26 cellular contexts compared by ENCODE assay signal in genomic region chr1:84919461-84919970, GRCh38. TPM values are rescaled to one million over a fixed set of nuclear protein-coding genes. Genes with fewer than 3 reads are reported as not detected.
"Had no signal": no experiment of that assay in that cellular context is flagged by ENCODE, and none has a peak within 500 bp of the region (broad histone marks: within the 10 kb centered on the region; RNA-seq: fewer than 3 reads in every experiment).

No MANE protein-coding gene starts in this region.

- H3K36me3 ChIP-seq: gastrocnemius medialis, left ventricle myocardium inferior, ovary, prostate gland, sigmoid colon, tibial nerve had no signal

- H3K4me1 ChIP-seq: gastrocnemius medialis, left ventricle myocardium inferior, prostate gland, sigmoid colon, tibial nerve had no signal

- H3K9me3 ChIP-seq: gastrocnemius medialis, left ventricle myocardium inferior, ovary, prostate gland, sigmoid colon, SK-N-SH, tibial nerve had no signal

- H3K4me3 ChIP-seq: gastrocnemius medialis, left ventricle myocardium inferior, ovary, prostate gland, sigmoid colon, tibial nerve had no signal

- H3K27ac Mint-ChIP-seq: activated naive CD8-positive, alpha-beta T cell; immature natural killer cell; stimulated activated naive B cell treated with anti-CD40 and anti-IgM and Interleukin-4, amounts not matched to agents 10 μg/mL and 1 μg/mL and 100 μg/mL, for 72 hours; T-helper 17 cell; WTC11 had no signal

- H3K4me1 Mint-ChIP-seq: immature natural killer cell, nephron, WTC11 had no signal

- H3K4me3 Mint-ChIP-seq: activated naive CD8-positive, alpha-beta T cell; immature natural killer cell; nephron; stimulated activated naive B cell treated with anti-CD40 and anti-IgM and Interleukin-4, amounts not matched to agents 10 μg/mL and 1 μg/mL and 100 μg/mL, for 72 hours; T-helper 17 cell; WTC11 had no signal

- DNase-seq: activated CD4-positive, alpha-beta T cell treated with anti-CD3 and anti-CD28 coated beads, Interleukin-2, amount 50 U/mL, for 1 hour; activated CD8-positive, alpha-beta memory T cell treated with anti-CD3 and anti-CD28 coated beads for 24 hours; activated effector memory CD4-positive, alpha-beta T cell treated with Interleukin-2 at 50 U/mL for 16 hours; activated naive CD4-positive, alpha-beta T cell treated with Interleukin-2 at 50 U/mL for 16 hours; anterior cingulate cortex; dermis blood vessel endothelial cell; effector CD4-positive, alpha-beta T cell; gastrocnemius medialis; immature natural killer cell; kidney; left ventricle myocardium inferior; ovary; sigmoid colon; small intestine; stimulated activated CD4-positive, alpha-beta T cell treated with anti-CD3 and anti-CD28 coated beads, Interleukin-1b, Interleukin-23, amount 100 ng/mL, for 48 hours; stimulated activated CD4-positive, alpha-beta T cell treated with anti-CD3 and anti-CD28 coated beads, Interleukin-4, amount 100 ng/mL, for 4 hours; stimulated activated naive B cell treated with anti-CD40 and anti-IgM and Interleukin-4, amounts not matched to agents 10 μg/mL and 1 μg/mL and 100 μg/mL, for 72 hours; T-helper 17 cell had no signal

- ATAC-seq: gastrocnemius medialis; stimulated activated naive B cell treated with anti-CD40 and anti-IgM and Interleukin-4, amounts not matched to agents 10 μg/mL and 1 μg/mL and 100 μg/mL, for 72 hours; T-helper 17 cell; WTC11 had no signal

- H3K9me3 Mint-ChIP-seq: immature natural killer cell; nephron; stimulated activated naive B cell treated with anti-CD40 and anti-IgM and Interleukin-4, amounts not matched to agents 10 μg/mL and 1 μg/mL and 100 μg/mL, for 72 hours; WTC11 had no signal

- H3K36me3 Mint-ChIP-seq: activated naive CD8-positive, alpha-beta T cell; immature natural killer cell; WTC11 had no signal

- H3K27me3 Mint-ChIP-seq: activated naive CD8-positive, alpha-beta T cell had no signal

RNA-seq across cellular contexts. Expression of gene LPAR3, which starts 26.5 kb away (rescaled TPM):
- total RNA-seq: gastrocnemius medialis, lung microvascular endothelial cell, mesenteric fat pad, sigmoid colon had no signal
